1 cellular context compared by ENCODE assay signal in the genomic region with DNA sequence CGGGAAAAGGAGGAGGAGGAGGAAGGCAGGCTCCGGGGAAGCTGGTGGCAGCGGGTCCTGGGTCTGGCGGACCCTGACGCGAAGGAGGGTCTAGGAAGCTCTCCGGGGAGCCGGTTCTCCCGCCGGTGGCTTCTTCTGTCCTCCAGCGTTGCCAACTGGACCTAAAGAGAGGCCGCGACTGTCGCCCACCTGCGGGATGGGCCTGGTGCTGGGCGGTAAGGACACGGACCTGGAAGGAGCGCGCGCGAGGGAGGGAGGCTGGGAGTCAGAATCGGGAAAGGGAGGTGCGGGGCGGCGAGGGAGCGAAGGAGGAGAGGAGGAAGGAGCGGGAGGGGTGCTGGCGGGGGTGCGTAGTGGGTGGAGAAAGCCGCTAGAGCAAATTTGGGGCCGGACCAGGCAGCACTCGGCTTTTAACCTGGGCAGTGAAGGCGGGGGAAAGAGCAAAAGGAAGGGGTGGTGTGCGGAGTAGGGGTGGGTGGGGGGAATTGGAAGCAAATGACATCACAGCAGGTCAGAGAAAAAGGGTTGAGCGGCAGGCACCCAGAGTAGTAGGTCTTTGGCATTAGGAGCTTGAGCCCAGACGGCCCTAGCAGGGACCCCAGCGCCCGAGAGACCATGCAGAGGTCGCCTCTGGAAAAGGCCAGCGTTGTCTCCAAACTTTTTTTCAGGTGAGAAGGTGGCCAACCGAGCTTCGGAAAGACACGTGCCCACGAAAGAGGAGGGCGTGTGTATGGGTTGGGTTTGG.
TF ChIP-seq lines count a peak whose summit lies in the region.

A gene (plus strand): TSS at position 546 of the 745 bp plus-strand sequence. CDS start 70 bp downstream, at position 616.

TF ChIP-seq in GM12878, 131 proteins besides CTCF, POLR2A, EP300 and RAD21:
- TF ChIP-seq TCF7 (IDR thresholded peaks at IDR 0.05; ENCODE audit: borderline replicate concordance) (no peak), BHLHE40 (IDR thresholded peaks at IDR 0.05; ENCODE audit: borderline replicate concordance in 1 of 2, low read depth in 2 of 2, low read length in 1 of 2) (peak in 1 of 2 experiments; percentile 51; a peak in 2 of 4 replicates), IKZF1 (conservative IDR thresholded peaks at IDR 0.05) (peak; percentile 47; the same call in 1 of the 2 replicates)
